In genomic region chr12:119476951-119477350, GRCh38 we compare ENCODE assay signal across 7 cellular contexts.
"Had no signal": no experiment of that assay in that cellular context is flagged by ENCODE, and none has a peak within 500 bp of the region (broad histone marks: within the 10 kb centered on the region; RNA-seq: fewer than 3 reads in every experiment).

No MANE protein-coding gene starts in this region.

- H3K9me3 ChIP-seq: HAP-1 had no signal

- H3K36me3 ChIP-seq: HAP-1 had no signal

- H3K4me3 Mint-ChIP-seq: GM23338, IgD-negative memory B cell had no signal

- H3K9me3 Mint-ChIP-seq: GM23338 had no signal

- H3K4me3 ChIP-seq: GM23338, HAP-1 had no signal

- H3K27ac Mint-ChIP-seq: GM23338, IgD-negative memory B cell had no signal

- H3K27ac ChIP-seq: HL-60 had no signal

- H3K4me1 ChIP-seq: HAP-1 had no signal

- DNase-seq: H7, KG1 had no signal

- H3K4me2 ChIP-seq: GM23338 had no signal

- FAIRE-seq: HepG2 had no signal

- ATAC-seq: GM23338, HepG2 had no signal

- H3K4me1 Mint-ChIP-seq: GM23338, IgD-negative memory B cell had no signal

- H2AFZ ChIP-seq: GM23338 had no signal
